24 cellular contexts compared by ENCODE assay signal in the genomic region with DNA sequence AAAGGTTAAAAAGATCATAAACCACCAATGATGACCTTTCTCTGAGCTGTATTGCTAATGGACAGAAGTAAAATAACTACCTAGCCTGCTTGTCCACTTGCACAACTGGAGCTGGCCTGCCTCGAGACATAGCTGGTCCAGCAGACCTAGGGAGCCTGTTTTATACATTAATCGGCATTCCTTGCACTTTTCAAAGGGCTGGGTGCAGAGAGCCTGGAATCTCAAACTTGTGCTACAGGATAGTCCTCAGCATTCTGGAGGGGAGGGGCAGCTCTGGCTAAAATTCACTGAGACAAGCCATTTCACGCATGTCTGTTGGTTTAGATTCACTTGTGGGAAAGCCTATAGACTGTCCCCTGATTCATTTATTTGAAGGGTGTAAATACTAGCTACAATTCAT.
A peak's percentile ranks its signal among the peaks of the same experiment; 100 is the strongest.
DNase-seq lines count a peak whose midpoint lies in the region; ATAC-seq and TF ChIP-seq lines count a peak whose summit lies in the region.
"Had no signal": no experiment of that assay in that cellular context is flagged by ENCODE, and none has a peak within 500 bp of the region (broad histone marks: within the 10 kb centered on the region; RNA-seq: fewer than 3 reads in every experiment).

No MANE protein-coding gene starts in this region.

- CTCF ChIA-PET in IMR-90 (lab: Yijun Ruan, JAX), result interaction anchor here (0.8 to 1.4 kb wide), 2 partner anchors 75 to 82 kb away, joined by 3 to 6 read pairs; no protein-coding TSS in a partner anchor

- intact Hi-C loops in IMR-90 (cut with micrococcal nuclease) (no loop called here), dorsolateral prefrontal cortex (cut with DNase I) (loop anchor here (10.0 kb wide), 2 partner anchors 73 to 397 kb away; no protein-coding TSS in a partner anchor)

- no peak overlapping the region for H2BK120ac ChIP-seq in IMR-90 (ENCODE audit: low read depth, low read length)

- no peak overlapping the region for H3K18ac ChIP-seq in IMR-90 (ENCODE audit: low read depth, low read length)

- no peaks in the 10 kb centered on the region for H3K79me1 ChIP-seq in IMR-90 (ENCODE audit: low read depth in 1 of 2, low read length in 2 of 2)

- no peak overlapping the region for H3K23ac ChIP-seq in IMR-90 (ENCODE audit: low read depth, low read length)

- no peak overlapping the region for H3K56ac ChIP-seq in IMR-90 (ENCODE audit: extremely low read depth, insufficient read depth, low read length)

- H2AK5ac ChIP-seq in IMR-90 (ENCODE audit: low read depth, low read length), result no peak overlapping the region

- no peak for TF ChIP-seq RAD21 in IMR-90 (IDR thresholded peaks at IDR 0.05; ENCODE audit: low read length)

- POLR2A ChIA-PET in IMR-90 (lab: Charles Lee; ENCODE audit: unreplicated experiment), result no interaction called here

- H3K4me1 ChIP-seq in IMR-90 (ENCODE audit: control insufficient read depth, insufficient read depth, low read length) (peaks cover 13% of the 10 kb centered on the region), muscle layer of colon (ENCODE audit: insufficient read depth, low read length) (peaks cover 81% of the 10 kb centered on the region), thoracic aorta (ENCODE audit: control insufficient read depth in 1 of 2, low read depth in 2 of 2) (peaks cover 35 to 94% of the 10 kb centered on the region in 2 donors)

- no peak overlapping the region for H4K5ac ChIP-seq in IMR-90 (ENCODE audit: low read depth, low read length)

- no peak overlapping the region for H2AFZ ChIP-seq in IMR-90 (replicated peaks; ENCODE audit: low read length, poor library complexity)

- no peaks in the 10 kb centered on the region for H4K20me1 ChIP-seq in IMR-90 (ENCODE audit: insufficient read depth, low read length)

- no peak overlapping the region for H3K14ac ChIP-seq in IMR-90 (replicated peaks; ENCODE audit: low read depth, low read length)

- H3K4me3 ChIP-seq in IMR-90 (ENCODE audit: insufficient read depth, low read depth, low read length) (no peak overlapping the region), dorsolateral prefrontal cortex (no peak overlapping the region), muscle layer of colon (ENCODE audit: low read depth in 1 of 2, low read length in 2 of 2) (no peak overlapping the region), thoracic aorta (no peak overlapping the region)
- H3K4me3 ChIP-seq: mucosa of descending colon had no signal

- H3K9ac ChIP-seq in IMR-90 (ENCODE audit: low read depth, low read length) (no peak overlapping the region), muscle layer of colon (ENCODE audit: low read length) (no peak overlapping the region)

- no peak overlapping the region for H3K4me2 ChIP-seq in IMR-90 (ENCODE audit: low read depth, low read length)

- H3K36me3 ChIP-seq in IMR-90 (ENCODE audit: control insufficient read depth, insufficient read depth, low read length), result no peaks in the 10 kb centered on the region
- H3K36me3 ChIP-seq in muscle layer of colon (ENCODE audit: insufficient read depth, low read length), result no peaks in the 10 kb centered on the region
- H3K36me3 ChIP-seq in thoracic aorta, result no peaks in the 10 kb centered on the region

- H3K9me1 ChIP-seq in IMR-90 (ENCODE audit: insufficient read depth, low read length), result peaks cover 3% of the 10 kb centered on the region

- 71% methylated on average over 1 of the region's 3 CpGs; no CpG with 5 or more reads in 1 of the 2 experiments for WGBS in IMR-90 (ENCODE audit: extremely low coverage in 2 of 2, insufficient read length in 1 of 2), 2 experiments

- no peak overlapping the region for H4K91ac ChIP-seq in IMR-90 (ENCODE audit: insufficient read depth, low read depth, low read length)

- TF ChIP-seq POLR2A in IMR-90 (IDR thresholded peaks at IDR 0.05; ENCODE audit: low read depth, low read length), result no peak

- DNase-seq in IMR-90 (no peak), dorsolateral prefrontal cortex (no peak), thoracic aorta (ENCODE audit: low spot score) (no peak), GM13977 (ENCODE audit: low spot score) (no peak), HPDE6-E6E7 (ENCODE audit: extremely low spot score) (no peak), SKM-1 treated with dmso at 0.1 percent for 144 hours (lab: John Stamatoyannopoulos, UW; ENCODE audit: unreplicated experiment) (no peak)
- DNase-seq in activated CD4-positive, alpha-beta T cell treated with anti-CD3 and anti-CD28 coated beads, Interleukin-2, amount 50 U/mL, for 4 hours, result no peak
- DNase-seq: ACHN; activated CD4-positive, alpha-beta T cell treated with anti-CD3 and anti-CD28 coated beads, Interleukin-2, amount 10 ng/mL, durations not matched to agents 7 days and 5 days; DMS53; effector memory CD4-positive, alpha-beta T cell; foreskin melanocyte; GDM1; HCEC 1CT; mucosa of descending colon; NCI-H1092 treated with DMSO at 0.1 percent for 48 hours; NCI-H2029; NCI-H226; NCI-H748 treated with DMSO at 0.1 percent for 48 hours; stimulated activated CD8-positive, alpha-beta memory T cell treated with anti-CD3 and anti-CD28 coated beads, Interleukin-4, amount 100 ng/mL, for 48 hours had no signal

- 0 out of 3 replicates have a peak overlapping the region, but pooled peaks have one; percentile 23 for H2BK15ac ChIP-seq in IMR-90 (ENCODE audit: low read depth, low read length)

- dilution Hi-C loops in IMR-90 (cut with HindIII; ENCODE audit: low sequenced_read_pairs, unreplicated experiment), result no loop called here

- H3K4ac ChIP-seq in IMR-90 (ENCODE audit: low read depth, low read length), result no peak overlapping the region

- H2BK5ac ChIP-seq in IMR-90 (ENCODE audit: low read depth, low read length, poor library complexity, severe bottlenecking), result no peak overlapping the region

- no peak for ATAC-seq in IMR-90 (ENCODE audit: low read depth)
- ATAC-seq in thoracic aorta (ENCODE audit: insufficient number of reproducible peaks, low FRiP score, low read depth), result no peak
- ATAC-seq: activated naive CD4-positive, alpha-beta T cell treated with anti-CD3 and anti-CD28 coated beads, Interleukin-2, amount 50 U/mL, for 72 hours; esophagus mucosa; mucosa of descending colon had no signal

- in situ Hi-C loops in IMR-90 (cut with MboI; ENCODE audit: low sequenced_read_pairs), result no loop called here
- in situ Hi-C loops in GM13977 (cut with MboI; ENCODE audit: low pct_unique_long_range_greater_than_20kb, low sequenced_read_pairs, unreplicated experiment), result no loop called here

- H4K8ac ChIP-seq in IMR-90 (ENCODE audit: low read depth in 2 of 2, low read length in 2 of 2), result no peak overlapping the region

- no peak overlapping the region for H2AK9ac ChIP-seq in IMR-90 (replicated peaks; ENCODE audit: low read depth, low read length, poor library complexity)

- no TSS peak for BruUV-seq in IMR-90 (replicated peaks; lab: Mats Ljungman, UMichigan)

- H3K9me3 ChIP-seq in IMR-90 (ENCODE audit: control insufficient read depth, insufficient read depth, low read length), result no peaks in the 10 kb centered on the region
- no peaks in the 10 kb centered on the region for H3K9me3 ChIP-seq in muscle layer of colon (ENCODE audit: low read length)
- no peaks in the 10 kb centered on the region for H3K9me3 ChIP-seq in thoracic aorta
- H3K9me3 ChIP-seq: mucosa of descending colon had no signal

- TF ChIP-seq CTCF in IMR-90 (conservative IDR thresholded peaks at IDR 0.05; ENCODE audit: low read depth, low read length), result no peak
- TF ChIP-seq CTCF in dorsolateral prefrontal cortex (IDR thresholded peaks at IDR 0.05 in 54 of 56, conservative IDR thresholded peaks at IDR 0.05 in 2 of 56; ENCODE audit: low read depth in 1 of 56, partially characterized antibody in 56 of 56), result no peak
- no peak for TF ChIP-seq CTCF in thoracic aorta (IDR thresholded peaks at IDR 0.05)
- TF ChIP-seq CTCF in GM13977 (IDR thresholded peaks at IDR 0.05; ENCODE audit: extremely low read depth, insufficient read depth, missing control alignments), result no peak

- H3K27ac ChIP-seq in IMR-90 (ENCODE audit: insufficient read depth, low read length), result no peak overlapping the region
- H3K27ac ChIP-seq in dorsolateral prefrontal cortex, result peak overlapping the region in 38 of 59 donors; percentile 14 to 84 (median 56)
- H3K27ac ChIP-seq in muscle layer of colon (ENCODE audit: low read depth, low read length), result peak overlapping the region; percentile 75
- H3K27ac ChIP-seq in thoracic aorta, result peak overlapping the region; percentile 56 to 64
- H3K27ac ChIP-seq: VCaP had no signal

- no peaks in the 10 kb centered on the region for H3K27me3 ChIP-seq in IMR-90 (ENCODE audit: control insufficient read depth, insufficient read depth, low read length)
- H3K27me3 ChIP-seq in dorsolateral prefrontal cortex, result no peaks in the 10 kb centered on the region
- H3K27me3 ChIP-seq in muscle layer of colon (ENCODE audit: control insufficient read depth in 1 of 2, insufficient read depth in 2 of 2, low read length in 2 of 2), result no peaks in the 10 kb centered on the region
- H3K27me3 ChIP-seq in thoracic aorta (replicated peaks; ENCODE audit: insufficient read depth), result no peaks in the 10 kb centered on the region

- H2BK20ac ChIP-seq in IMR-90 (ENCODE audit: low read depth, low read length), result no peak overlapping the region

TF ChIP-seq in IMR-90, 13 proteins besides CTCF, POLR2A, EP300 and RAD21:
- TF ChIP-seq RCOR1 (IDR thresholded peaks at IDR 0.05; ENCODE audit: insufficient replicate concordance, low read length) (no peak), MAZ (IDR thresholded peaks at IDR 0.05; ENCODE audit: borderline replicate concordance, low read depth, low read length) (no peak), SMC3 (IDR thresholded peaks at IDR 0.05; ENCODE audit: low read depth, low read length) (no peak), BHLHE40 (IDR thresholded peaks at IDR 0.05; ENCODE audit: low read depth, low read length) (no peak), FOS (IDR thresholded peaks at IDR 0.05; ENCODE audit: low read depth, low read length) (no peak), MAFK (IDR thresholded peaks at IDR 0.05; ENCODE audit: low read depth, low read length) (no peak), CEBPB (IDR thresholded peaks at IDR 0.05; ENCODE audit: low read depth, low read length) (no peak)
- TF ChIP-seq, protein P1, sequence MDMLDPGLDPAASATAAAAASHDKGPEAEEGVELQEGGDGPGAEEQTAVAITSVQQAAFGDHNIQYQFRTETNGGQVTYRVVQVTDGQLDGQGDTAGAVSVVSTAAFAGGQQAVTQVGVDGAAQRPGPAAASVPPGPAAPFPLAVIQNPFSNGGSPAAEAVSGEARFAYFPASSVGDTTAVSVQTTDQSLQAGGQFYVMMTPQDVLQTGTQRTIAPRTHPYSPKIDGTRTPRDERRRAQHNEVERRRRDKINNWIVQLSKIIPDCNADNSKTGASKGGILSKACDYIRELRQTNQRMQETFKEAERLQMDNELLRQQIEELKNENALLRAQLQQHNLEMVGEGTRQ (IDR thresholded peaks at IDR 0.05; ENCODE audit: low read depth, low read length), result no peak
